In the genomic region with DNA sequence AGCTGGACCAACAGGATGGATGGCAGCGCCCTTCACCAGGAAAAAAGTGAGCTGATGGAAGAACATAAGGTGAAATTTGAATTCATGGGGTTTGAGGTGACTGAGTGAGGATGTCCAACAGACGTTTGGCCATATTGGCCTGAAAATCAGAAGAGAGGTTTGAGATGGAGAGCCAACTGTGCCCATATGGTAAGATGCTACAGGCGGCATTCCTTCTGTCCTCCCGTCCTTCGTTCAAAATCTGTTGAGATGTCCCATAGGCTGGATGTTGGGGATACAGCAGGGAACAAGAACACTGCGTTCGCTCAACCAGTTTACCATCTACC, we compare ENCODE assay signal across 1 cellular context.
TF ChIP-seq lines count a peak whose summit lies in the region.

No MANE protein-coding gene starts in this region.

TF ChIP-seq in K562, 482 proteins besides CTCF, POLR2A, EP300 and RAD21 (continued from another document):
- TF ChIP-seq, protein P1, sequence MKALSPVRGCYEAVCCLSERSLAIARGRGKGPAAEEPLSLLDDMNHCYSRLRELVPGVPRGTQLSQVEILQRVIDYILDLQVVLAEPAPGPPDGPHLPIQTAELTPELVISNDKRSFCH (CRISPR knock-in tag; IDR thresholded peaks at IDR 0.05), result no peak
- TF ChIP-seq, protein P1 (tag; IDR thresholded peaks at IDR 0.05), result 0 out of 2 replicates have a peak, but pooled peaks have one; percentile 38
- no peak for TF ChIP-seq EGR1 (conservative IDR thresholded peaks at IDR 0.05)
- TF ChIP-seq ARNT (IDR thresholded peaks at IDR 0.05), result no peak
- no peak for TF ChIP-seq CSDE1 (IDR thresholded peaks at IDR 0.05)
- TF ChIP-seq THRAP3 (IDR thresholded peaks at IDR 0.05; ENCODE audit: borderline replicate concordance), result no peak
- no peak for TF ChIP-seq CBFA2T3 (IDR thresholded peaks at IDR 0.05)
- TF ChIP-seq TEAD2 (tag; IDR thresholded peaks at IDR 0.05), result 0 out of 2 replicates have a peak, but pooled peaks have one; percentile 57
- TF ChIP-seq HEY1 (CRISPR knock-in tag; IDR thresholded peaks at IDR 0.05; ENCODE audit: borderline replicate concordance), result no peak
- TF ChIP-seq NFE2 (IDR thresholded peaks at IDR 0.05; ENCODE audit: low read depth), result no peak
- 0 out of 2 replicates have a peak, but pooled peaks have one; percentile 3 for TF ChIP-seq ZNF584 (CRISPR knock-in tag; IDR thresholded peaks at IDR 0.05; ENCODE audit: low read depth)
- TF ChIP-seq TFAM (CRISPR knock-in tag; conservative IDR thresholded peaks at IDR 0.05), result no peak
- no peak for TF ChIP-seq TGIF2 (CRISPR knock-in tag; IDR thresholded peaks at IDR 0.05)
- no peak for TF ChIP-seq ZNF778 (CRISPR knock-in tag; IDR thresholded peaks at IDR 0.05)
- no peak; the same call in 1 of the 2 replicates for TF ChIP-seq DPF2 (IDR thresholded peaks at IDR 0.05)
- TF ChIP-seq PHF21A (IDR thresholded peaks at IDR 0.05; ENCODE audit: borderline replicate concordance, low read depth), result no peak
- no peak for TF ChIP-seq ZEB2 (IDR thresholded peaks at IDR 0.05)
- 0 out of 4 replicates have a peak, but pooled peaks of 1 of the 2 experiments have one; percentile 15 for TF ChIP-seq FOXA3 (CRISPR knock-in tag; conservative IDR thresholded peaks at IDR 0.05 in 1 of 2, IDR thresholded peaks at IDR 0.05 in 1 of 2)
- 0 out of 2 replicates have a peak, but pooled peaks have one; percentile 34 for TF ChIP-seq FOXP1 (CRISPR knock-in tag; IDR thresholded peaks at IDR 0.05)
- TF ChIP-seq DACH1 (IDR thresholded peaks at IDR 0.05; ENCODE audit: partially characterized antibody), result no peak
- TF ChIP-seq, protein P2, sequence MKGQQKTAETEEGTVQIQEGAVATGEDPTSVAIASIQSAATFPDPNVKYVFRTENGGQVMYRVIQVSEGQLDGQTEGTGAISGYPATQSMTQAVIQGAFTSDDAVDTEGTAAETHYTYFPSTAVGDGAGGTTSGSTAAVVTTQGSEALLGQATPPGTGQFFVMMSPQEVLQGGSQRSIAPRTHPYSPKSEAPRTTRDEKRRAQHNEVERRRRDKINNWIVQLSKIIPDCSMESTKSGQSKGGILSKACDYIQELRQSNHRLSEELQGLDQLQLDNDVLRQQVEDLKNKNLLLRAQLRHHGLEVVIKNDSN (CRISPR knock-in tag; IDR thresholded peaks at IDR 0.05), result no peak
- no peak for TF ChIP-seq JUN (IDR thresholded peaks at IDR 0.05; ENCODE audit: borderline replicate concordance, low read depth, low read length)
- TF ChIP-seq JUN (CRISPR knock-in tag; IDR thresholded peaks at IDR 0.05; ENCODE audit: borderline replicate concordance), result 0 out of 2 replicates have a peak, but pooled peaks have one; percentile 30
- no peak for TF ChIP-seq ZC3H4 (CRISPR knock-in tag; IDR thresholded peaks at IDR 0.05; ENCODE audit: borderline replicate concordance)
- no peak for TF ChIP-seq ZFX (CRISPR knock-in tag; IDR thresholded peaks at IDR 0.05)
- TF ChIP-seq GABPA (tag; conservative IDR thresholded peaks at IDR 0.05; ENCODE audit: low read depth), result no peak
- TF ChIP-seq ZNF586 (CRISPR knock-in tag; conservative IDR thresholded peaks at IDR 0.05), result no peak
